Comparison of ENCODE assay signal across 31 cellular contexts in the genomic region with DNA sequence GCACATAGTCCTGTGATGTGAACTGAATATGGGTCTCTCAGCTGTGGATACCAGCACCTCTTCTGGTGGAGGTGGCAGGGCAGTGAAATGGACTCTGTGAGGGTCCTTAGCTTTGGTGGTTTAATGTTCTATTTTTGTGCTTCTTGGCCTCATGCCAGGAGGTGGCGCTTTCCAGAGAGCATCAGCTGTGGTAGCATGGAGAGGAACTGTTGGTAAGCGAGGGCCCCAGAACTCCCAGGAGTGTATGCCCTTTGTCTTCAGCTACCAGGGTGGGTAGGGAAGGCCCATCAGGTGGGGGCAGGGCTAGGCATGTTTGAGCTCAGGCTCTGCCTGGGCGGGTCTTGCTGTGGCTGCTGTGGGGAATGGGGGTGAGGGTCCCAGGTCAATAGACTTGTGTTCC.
DNase-seq lines count a peak whose midpoint lies in the region; ATAC-seq and TF ChIP-seq lines count a peak whose summit lies in the region.
"Had no signal": no experiment of that assay in that cellular context is flagged by ENCODE, and none has a peak within 500 bp of the region (broad histone marks: within the 10 kb centered on the region; RNA-seq: fewer than 3 reads in every experiment).

No MANE protein-coding gene starts in this region.

- H2BK5ac ChIP-seq in mesenchymal stem cell (ENCODE audit: low read depth, low read length, poor library complexity, severe bottlenecking) = no peak overlapping the region

- H3K9me3 ChIP-seq in mesenchymal stem cell (ENCODE audit: control insufficient read depth, low read length) (no peaks in the 10 kb centered on the region), smooth muscle cell (replicated peaks; ENCODE audit: low read depth) (no peaks in the 10 kb centered on the region)
- H3K9me3 ChIP-seq: A549, lower lobe of right lung, mucosa of descending colon had no signal

- H3K36me3 ChIP-seq in mesenchymal stem cell (ENCODE audit: control insufficient read depth in 1 of 2, insufficient read depth in 2 of 2, low read depth in 1 of 2, low read length in 2 of 2) = no peaks in the 10 kb centered on the region
- peaks cover 3% of the 10 kb centered on the region for H3K36me3 ChIP-seq in smooth muscle cell (ENCODE audit: low read depth)
- H3K36me3 ChIP-seq: lower lobe of right lung, neural progenitor cell had no signal

- H2AK5ac ChIP-seq in mesenchymal stem cell (ENCODE audit: low read length, severe bottlenecking) = no peak overlapping the region

- H3K27me3 Mint-ChIP-seq in T-cell = no peaks in the 10 kb centered on the region

- peak overlapping the region in 1 of 2 experiments; percentile 69 for H2BK12ac ChIP-seq in mesenchymal stem cell (ENCODE audit: low read length in 2 of 2)

- no peak overlapping the region for H3K23ac ChIP-seq in mesenchymal stem cell (ENCODE audit: low read length in 2 of 2)

- no peaks in the 10 kb centered on the region for H3K79me2 ChIP-seq in smooth muscle cell (ENCODE audit: low read depth)
- H3K79me2 ChIP-seq: parathyroid adenoma had no signal

- POLR2A ChIA-PET in T-cell (lab: Charles Lee) = no interaction called here

- no peaks in the 10 kb centered on the region for H4K20me1 ChIP-seq in smooth muscle cell (ENCODE audit: low read depth)

- H3K9me3 Mint-ChIP-seq in T-cell = peaks cover 4 to 26% (median 6%) of the 10 kb centered on the region in 3 donors

- H3K4me3 ChIP-seq in mesenchymal stem cell (ENCODE audit: insufficient read depth in 1 of 2, low read depth in 1 of 2, low read length in 2 of 2) = no peak overlapping the region
- no peak overlapping the region for H3K4me3 ChIP-seq in smooth muscle cell
- H3K4me3 ChIP-seq: A549, lower lobe of right lung, mucosa of descending colon, neural progenitor cell had no signal

- H2BK120ac ChIP-seq in mesenchymal stem cell (ENCODE audit: low read depth, low read length) = no peak overlapping the region

- H2AFZ ChIP-seq in mesenchymal stem cell (ENCODE audit: low read depth, low read length) = no peak overlapping the region
- no peak overlapping the region for H2AFZ ChIP-seq in smooth muscle cell (ENCODE audit: low read depth)
- H2AFZ ChIP-seq: neural progenitor cell, parathyroid adenoma had no signal

- H3K4me1 Mint-ChIP-seq in T-cell = peaks cover 25 to 45% (median 44%) of the 10 kb centered on the region in 3 donors

- CTCF ChIA-PET in T-cell (lab: Charles Lee) = no interaction called here

- H3K27ac ChIP-seq in mesenchymal stem cell (ENCODE audit: low read length, poor library complexity, severe bottlenecking) (no peak overlapping the region), smooth muscle cell (ENCODE audit: low read depth) (no peak overlapping the region)
- H3K27ac ChIP-seq: A549, KMS-11, lower lobe of right lung, neural progenitor cell, parathyroid adenoma, VCaP had no signal

- peaks cover 7% of the 10 kb centered on the region for H3F3A ChIP-seq in smooth muscle cell (ENCODE audit: low read depth)

- no peak overlapping the region for H3K4me2 ChIP-seq in mesenchymal stem cell (ENCODE audit: low read length, poor library complexity, severe bottlenecking)
- no peak overlapping the region for H3K4me2 ChIP-seq in smooth muscle cell
- H3K4me2 ChIP-seq: A549, KMS-11, neural progenitor cell had no signal

- peak overlapping the region; percentile 60 for H4K8ac ChIP-seq in mesenchymal stem cell (ENCODE audit: low read length)

- no peak for ATAC-seq in T-cell (replicated peaks in 1 of 4)
- ATAC-seq: A549, HCT116, lower lobe of right lung, mucosa of descending colon had no signal

- H3K9ac ChIP-seq in mesenchymal stem cell (ENCODE audit: low read length) = no peak overlapping the region
- H3K9ac ChIP-seq in smooth muscle cell (ENCODE audit: low read depth) = no peak overlapping the region
- H3K9ac ChIP-seq: KMS-11, neural progenitor cell, parathyroid adenoma had no signal

- peaks cover 17% of the 10 kb centered on the region for H3K36me3 Mint-ChIP-seq in T-cell

- H3K4me3 Mint-ChIP-seq in T-cell = no peak overlapping the region
- H3K4me3 Mint-ChIP-seq: activated CD4-positive, alpha-beta T cell treated with anti-CD3 and anti-CD28 coated beads, Interleukin-2, amount 10 ng/mL, durations not matched to agents 24 days and 14 days; neural progenitor cell; T-helper 2 cell treated with Interferon-gamma antibody and Interleukin-4, amounts not matched to agents 5 μg/mL and 100 μg/mL, for 36 hours had no signal

- no peak for TF ChIP-seq CTCF in smooth muscle cell (IDR thresholded peaks at IDR 0.05; ENCODE audit: borderline replicate concordance, insufficient read depth, poor library complexity, severe bottlenecking)

- H3K27ac Mint-ChIP-seq in T-cell = peak overlapping the region; percentile 24 to 28
- H3K27ac Mint-ChIP-seq: activated CD4-positive, alpha-beta T cell treated with anti-CD3 and anti-CD28 coated beads, Interleukin-2, amount 10 ng/mL, durations not matched to agents 24 days and 14 days; neural progenitor cell; T-helper 2 cell treated with Interferon-gamma antibody and Interleukin-4, amounts not matched to agents 5 μg/mL and 100 μg/mL, for 36 hours had no signal

- peak; percentile 14 for DNase-seq in NCI-H345 (lab: John Stamatoyannopoulos, UW)
- no peak for DNase-seq in NCI-H345 treated with DMSO at 0.1 percent for 48 hours (lab: John Stamatoyannopoulos, UW; ENCODE audit: unreplicated experiment)
- DNase-seq in ELF-1 (ENCODE audit: low read depth, low spot score) = peak; percentile 24
- DNase-seq in T-cell = no peak
- DNase-seq in mesenchymal stem cell = no peak
- no peak for DNase-seq in activated CD4-positive, alpha-beta T cell treated with anti-CD3 and anti-CD28 coated beads, Interleukin-2, amount 50 U/mL, for 4 hours
- DNase-seq in SK-N-DZ (ENCODE audit: low spot score) = no peak
- DNase-seq in smooth muscle cell (lab: John Stamatoyannopoulos, UW; ENCODE audit: unreplicated experiment) = no peak
- DNase-seq: activated CD4-positive, alpha-beta T cell treated with anti-CD3 and anti-CD28 coated beads, Interleukin-2, amount 10 ng/mL, durations not matched to agents 24 days and 14 days; activated naive CD4-positive, alpha-beta T cell treated with anti-CD3 and anti-CD28 coated beads, Interleukin-2, amount 50 U/mL, for 16 hours; anterior cingulate cortex; COR-L47; DMS79; effector CD4-positive, alpha-beta T cell; erythroblast; head of caudate nucleus; kidney glomerular epithelial cell; lower lobe of right lung; NCI-H146; NCI-H526; small intestine; stimulated activated CD4-positive, alpha-beta T cell treated with anti-CD3 and anti-CD28 coated beads, Interleukin-1b, Interleukin-23, amount 100 ng/mL, for 48 hours; trophoblast cell had no signal

- H3K27me3 ChIP-seq in mesenchymal stem cell (ENCODE audit: control insufficient read depth in 1 of 2, insufficient read depth in 1 of 2, low read length in 2 of 2) = no peaks in the 10 kb centered on the region
- H3K27me3 ChIP-seq in smooth muscle cell (ENCODE audit: low read depth) = no peaks in the 10 kb centered on the region
- H3K27me3 ChIP-seq: neural progenitor cell had no signal

- H3K79me1 ChIP-seq in mesenchymal stem cell (replicated peaks; ENCODE audit: low read length, poor library complexity, severe bottlenecking) = no peaks in the 10 kb centered on the region

- peak overlapping the region; percentile 27 for H4K91ac ChIP-seq in mesenchymal stem cell (ENCODE audit: low read length)

- H3K4me1 ChIP-seq in mesenchymal stem cell (ENCODE audit: control insufficient read depth, insufficient read depth, low read depth, low read length) (no peaks in the 10 kb centered on the region), smooth muscle cell (ENCODE audit: low read depth) (no peaks in the 10 kb centered on the region)
- H3K4me1 ChIP-seq: lower lobe of right lung, neural progenitor cell, parathyroid adenoma had no signal

- peak overlapping the region; percentile 2 to 12 for H3K18ac ChIP-seq in mesenchymal stem cell (ENCODE audit: low read depth in 1 of 2, low read length in 2 of 2)

- 88% methylated on average over 2 of the region's 3 CpGs for WGBS in mesenchymal stem cell
- 100% methylated on average over 3 of the region's 3 CpGs for WGBS in smooth muscle cell (ENCODE audit: low lambda C conversion rate)

- H3K4ac ChIP-seq in mesenchymal stem cell (ENCODE audit: low read depth in 1 of 2, low read length in 2 of 2) = no peak overlapping the region

- H3K14ac ChIP-seq in mesenchymal stem cell (ENCODE audit: low read length in 2 of 2) = no peak overlapping the region

- no peak overlapping the region for H2BK15ac ChIP-seq in mesenchymal stem cell (ENCODE audit: low read depth, poor library complexity, severe bottlenecking)

Comparison
In these comparisons a context has a peak if more than half of its experiments do, and no peak if none do; other contexts are left out.
1. DNase-seq: peak in NCI-H345 (single experiment) and ELF-1 (single experiment); none in NCI-H345 treated with DMSO at 0.1 percent for 48 hours (single experiment), T-cell (0 of 34), mesenchymal stem cell (single experiment), activated CD4-positive, alpha-beta T cell treated with anti-CD3 and anti-CD28 coated beads, Interleukin-2, amount 50 U/mL, for 4 hours (0 of 2), SK-N-DZ (single experiment) and smooth muscle cell (single experiment).